In the genomic region with DNA sequence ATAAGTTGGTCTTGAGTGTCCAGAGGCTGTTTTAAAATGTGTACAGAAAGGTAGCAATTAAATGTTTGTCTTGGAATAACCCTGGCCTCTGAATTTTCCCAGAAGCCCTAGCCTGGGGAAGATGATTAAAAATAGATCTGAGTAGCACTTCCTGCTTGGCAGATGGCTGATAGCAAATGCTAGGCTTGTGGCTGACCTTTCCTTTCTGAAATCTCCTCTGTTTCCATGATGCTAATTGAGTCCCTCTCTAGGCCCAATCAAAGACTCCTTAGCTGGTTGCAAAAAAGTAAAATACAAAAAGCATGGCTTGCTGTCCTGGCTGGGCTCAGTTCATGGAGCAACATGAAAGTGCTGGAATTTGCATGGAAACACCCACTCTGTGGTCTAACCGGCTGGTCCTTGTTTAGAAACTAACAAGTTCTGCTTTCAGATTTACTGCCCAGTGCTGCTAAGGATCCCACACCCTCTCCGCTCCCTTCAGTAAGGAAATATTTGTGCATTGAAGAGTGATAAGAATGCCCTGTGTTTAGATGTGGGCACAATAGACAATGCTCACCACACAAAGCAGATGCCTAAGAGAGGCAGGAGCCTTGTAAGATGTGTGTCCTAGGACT, we compare ENCODE assay signal across 7 cellular contexts. TPM values are rescaled to one million over a fixed set of nuclear protein-coding genes. Genes with fewer than 3 reads are reported as not detected.
DNase-seq lines count a peak whose midpoint lies in the region; ATAC-seq and TF ChIP-seq lines count a peak whose summit lies in the region.

No MANE protein-coding gene starts in this region.

- no peaks in the 10 kb centered on the region for H3K27me3 Mint-ChIP-seq in activated CD8-positive, alpha-beta T cell treated with anti-CD3 and anti-CD28 coated beads for 36 hours

- no peak for TF ChIP-seq CTCF in activated CD8-positive, alpha-beta T cell treated with anti-CD3 and anti-CD28 coated beads for 36 hours (IDR thresholded peaks at IDR 0.05)
- TF ChIP-seq CTCF in left ventricle myocardium inferior (IDR thresholded peaks at IDR 0.05; ENCODE audit: borderline replicate concordance), result no peak

- H3K9me3 Mint-ChIP-seq in activated CD8-positive, alpha-beta T cell treated with anti-CD3 and anti-CD28 coated beads for 36 hours, result no peaks in the 10 kb centered on the region

- H3K4me3 ChIP-seq in left ventricle myocardium inferior (peak overlapping the region; percentile 43), skeletal muscle tissue (ENCODE audit: low read length in 3 of 3) (peak overlapping the region; percentile 63 to 70 (median 67))

- H3K9me3 ChIP-seq in left ventricle myocardium inferior (replicated peaks), result no peaks in the 10 kb centered on the region
- H3K9me3 ChIP-seq in skeletal muscle tissue (ENCODE audit: control insufficient read depth in 3 of 3, low read length in 3 of 3), result no peaks in the 10 kb centered on the region

- POLR2A ChIA-PET in activated CD8-positive, alpha-beta T cell treated with anti-CD3 and anti-CD28 coated beads for 36 hours (lab: Charles Lee), result interaction anchor here (2.3 kb wide), 1 partner anchor 10 kb away, joined by 11 read pairs; no protein-coding TSS in a partner anchor

- H3K36me3 ChIP-seq in left ventricle myocardium inferior (no peaks in the 10 kb centered on the region), skeletal muscle tissue (ENCODE audit: control insufficient read depth in 3 of 3, insufficient read depth in 3 of 3, low read length in 3 of 3) (no peaks in the 10 kb centered on the region)

- peak overlapping the region; percentile 97 for H3K27ac ChIP-seq in left ventricle myocardium inferior (replicated peaks)
- H3K27ac ChIP-seq in skeletal muscle tissue (ENCODE audit: low read depth, low read length), result peak overlapping the region; percentile 96

- H3K4me1 ChIP-seq in left ventricle myocardium inferior (peaks cover 100% of the 10 kb centered on the region), skeletal muscle tissue (ENCODE audit: control insufficient read depth in 3 of 3, insufficient read depth in 3 of 3, low read length in 3 of 3) (peaks cover 94 to 97% (median 96%) of the 10 kb centered on the region in 3 donors)

- intact Hi-C loops in activated CD8-positive, alpha-beta T cell treated with anti-CD3 and anti-CD28 coated beads for 36 hours (cut with micrococcal nuclease), result loop anchor here (5.0 kb wide), 1 partner anchor 40 kb away; the partner anchor contains the start of gene YPEL2
- intact Hi-C loops in left ventricle myocardium inferior (cut with micrococcal nuclease), result no loop called here

- CTCF ChIA-PET in activated CD8-positive, alpha-beta T cell treated with anti-CD3 and anti-CD28 coated beads for 36 hours (lab: Charles Lee), result interaction anchor here (0.6 kb wide), 1 partner anchor 42 kb away, joined by 3 read pairs; no protein-coding TSS in a partner anchor

- no peak overlapping the region for H3K4me3 Mint-ChIP-seq in activated CD8-positive, alpha-beta T cell treated with anti-CD3 and anti-CD28 coated beads for 36 hours

- peaks cover 73% of the 10 kb centered on the region for H3K4me1 Mint-ChIP-seq in activated CD8-positive, alpha-beta T cell treated with anti-CD3 and anti-CD28 coated beads for 36 hours (ENCODE audit: low read depth)

- peak overlapping the region; percentile 91 for H3K27ac Mint-ChIP-seq in activated CD8-positive, alpha-beta T cell treated with anti-CD3 and anti-CD28 coated beads for 36 hours

- ATAC-seq in GM18907 (IDR thresholded peaks at IDR 0.05; ENCODE audit: unreplicated experiment) (peak; percentile 61), HG03354 (IDR thresholded peaks at IDR 0.05; ENCODE audit: poor library complexity, severe bottlenecking, unreplicated experiment) (peak; percentile 51)
- peak; percentile 58 for ATAC-seq in activated CD8-positive, alpha-beta T cell treated with anti-CD3 and anti-CD28 coated beads for 36 hours

- no peaks in the 10 kb centered on the region for H3K27me3 ChIP-seq in left ventricle myocardium inferior (ENCODE audit: low read depth)
- no peaks in the 10 kb centered on the region for H3K27me3 ChIP-seq in skeletal muscle tissue (ENCODE audit: control insufficient read depth in 3 of 3, insufficient read depth in 3 of 3, low read length in 3 of 3)

- H3K9ac ChIP-seq in skeletal muscle tissue (ENCODE audit: low read depth in 1 of 3, low read length in 3 of 3), result peak overlapping the region; percentile 73 to 88 (median 84)

- peak; percentile 18 for DNase-seq in activated CD8-positive, alpha-beta T cell treated with anti-CD3 and anti-CD28 coated beads for 36 hours
- DNase-seq in left ventricle myocardium inferior (no peak), HuH-7 (ENCODE audit: low spot score) (no peak)
- DNase-seq in activated CD4-positive, CD25-positive, alpha-beta regulatory T cell treated with anti-CD3 and anti-CD28 coated beads, Interleukin-2, amount 50 U/mL, for 72 hours, result no peak

- peaks cover 3% of the 10 kb centered on the region for H3K36me3 Mint-ChIP-seq in activated CD8-positive, alpha-beta T cell treated with anti-CD3 and anti-CD28 coated beads for 36 hours (ENCODE audit: low read depth)

RNA-seq across cellular contexts. Expression of gene YPEL2, which starts 40.8 kb away (rescaled TPM):
- total RNA-seq in activated CD8-positive, alpha-beta T cell treated with anti-CD3 and anti-CD28 coated beads for 36 hours, result 1 to 10 TPM; 4.2 to 4.9 TPM
- total RNA-seq in left ventricle myocardium inferior, result 36.3 TPM
- 21.9 TPM for total RNA-seq in skeletal muscle tissue
